Comparison of ENCODE assay signal across 2 cellular contexts in the genomic region with DNA sequence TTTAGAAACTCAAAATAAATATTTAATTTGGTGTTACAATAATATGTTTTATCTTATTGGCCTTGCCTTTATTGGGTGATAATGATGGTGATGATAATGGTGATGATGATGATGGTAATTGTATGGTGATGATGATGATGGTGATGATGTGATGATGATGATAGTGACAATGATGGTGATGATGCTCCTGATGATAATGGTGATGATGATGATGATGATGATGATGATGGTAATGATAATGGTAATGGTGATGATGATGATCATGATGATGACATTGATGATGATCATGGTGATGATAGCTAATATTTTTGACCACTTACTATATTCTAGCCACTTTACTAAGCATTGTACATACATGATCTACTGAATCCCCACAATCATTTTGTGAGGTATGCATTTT.
A peak's percentile ranks its signal among the peaks of the same experiment; 100 is the strongest.
TF ChIP-seq lines count a peak whose summit lies in the region.

No MANE protein-coding gene starts in this region.

TF ChIP-seq in HEK293, 187 proteins besides CTCF, POLR2A, EP300 and RAD21 (continued from another document):
- TF ChIP-seq, protein P1, sequence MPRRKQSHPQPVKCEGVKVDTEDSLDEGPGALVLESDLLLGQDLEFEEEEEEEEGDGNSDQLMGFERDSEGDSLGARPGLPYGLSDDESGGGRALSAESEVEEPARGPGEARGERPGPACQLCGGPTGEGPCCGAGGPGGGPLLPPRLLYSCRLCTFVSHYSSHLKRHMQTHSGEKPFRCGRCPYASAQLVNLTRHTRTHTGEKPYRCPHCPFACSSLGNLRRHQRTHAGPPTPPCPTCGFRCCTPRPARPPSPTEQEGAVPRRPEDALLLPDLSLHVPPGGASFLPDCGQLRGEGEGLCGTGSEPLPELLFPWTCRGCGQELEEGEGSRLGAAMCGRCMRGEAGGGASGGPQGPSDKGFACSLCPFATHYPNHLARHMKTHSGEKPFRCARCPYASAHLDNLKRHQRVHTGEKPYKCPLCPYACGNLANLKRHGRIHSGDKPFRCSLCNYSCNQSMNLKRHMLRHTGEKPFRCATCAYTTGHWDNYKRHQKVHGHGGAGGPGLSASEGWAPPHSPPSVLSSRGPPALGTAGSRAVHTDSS (tag by site-specific recombination; IDR thresholded peaks at IDR 0.05) = peak; percentile 92
- TF ChIP-seq, protein P2, sequence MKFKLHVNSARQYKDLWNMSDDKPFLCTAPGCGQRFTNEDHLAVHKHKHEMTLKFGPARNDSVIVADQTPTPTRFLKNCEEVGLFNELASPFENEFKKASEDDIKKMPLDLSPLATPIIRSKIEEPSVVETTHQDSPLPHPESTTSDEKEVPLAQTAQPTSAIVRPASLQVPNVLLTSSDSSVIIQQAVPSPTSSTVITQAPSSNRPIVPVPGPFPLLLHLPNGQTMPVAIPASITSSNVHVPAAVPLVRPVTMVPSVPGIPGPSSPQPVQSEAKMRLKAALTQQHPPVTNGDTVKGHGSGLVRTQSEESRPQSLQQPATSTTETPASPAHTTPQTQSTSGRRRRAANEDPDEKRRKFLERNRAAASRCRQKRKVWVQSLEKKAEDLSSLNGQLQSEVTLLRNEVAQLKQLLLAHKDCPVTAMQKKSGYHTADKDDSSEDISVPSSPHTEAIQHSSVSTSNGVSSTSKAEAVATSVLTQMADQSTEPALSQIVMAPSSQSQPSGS (tag by site-specific recombination; IDR thresholded peaks at IDR 0.05; ENCODE audit: low read depth) = peak; percentile 51; the same call in 1 of the 2 replicates
- TF ChIP-seq, protein P3, sequence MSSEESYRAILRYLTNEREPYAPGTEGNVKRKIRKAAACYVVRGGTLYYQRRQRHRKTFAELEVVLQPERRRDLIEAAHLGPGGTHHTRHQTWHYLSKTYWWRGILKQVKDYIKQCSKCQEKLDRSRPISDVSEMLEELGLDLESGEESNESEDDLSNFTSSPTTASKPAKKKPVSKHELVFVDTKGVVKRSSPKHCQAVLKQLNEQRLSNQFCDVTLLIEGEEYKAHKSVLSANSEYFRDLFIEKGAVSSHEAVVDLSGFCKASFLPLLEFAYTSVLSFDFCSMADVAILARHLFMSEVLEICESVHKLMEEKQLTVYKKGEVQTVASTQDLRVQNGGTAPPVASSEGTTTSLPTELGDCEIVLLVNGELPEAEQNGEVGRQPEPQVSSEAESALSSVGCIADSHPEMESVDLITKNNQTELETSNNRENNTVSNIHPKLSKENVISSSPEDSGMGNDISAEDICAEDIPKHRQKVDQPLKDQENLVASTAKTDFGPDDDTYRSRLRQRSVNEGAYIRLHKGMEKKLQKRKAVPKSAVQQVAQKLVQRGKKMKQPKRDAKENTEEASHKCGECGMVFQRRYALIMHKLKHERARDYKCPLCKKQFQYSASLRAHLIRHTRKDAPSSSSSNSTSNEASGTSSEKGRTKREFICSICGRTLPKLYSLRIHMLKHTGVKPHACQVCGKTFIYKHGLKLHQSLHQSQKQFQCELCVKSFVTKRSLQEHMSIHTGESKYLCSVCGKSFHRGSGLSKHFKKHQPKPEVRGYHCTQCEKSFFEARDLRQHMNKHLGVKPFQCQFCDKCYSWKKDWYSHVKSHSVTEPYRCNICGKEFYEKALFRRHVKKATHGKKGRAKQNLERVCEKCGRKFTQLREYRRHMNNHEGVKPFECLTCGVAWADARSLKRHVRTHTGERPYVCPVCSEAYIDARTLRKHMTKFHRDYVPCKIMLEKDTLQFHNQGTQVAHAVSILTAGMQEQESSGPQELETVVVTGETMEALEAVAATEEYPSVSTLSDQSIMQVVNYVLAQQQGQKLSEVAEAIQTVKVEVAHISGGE (tag by site-specific recombination; conservative IDR thresholded peaks at IDR 0.05; ENCODE audit: low read depth) = no peak

TF ChIP-seq in K562, 482 proteins besides CTCF, POLR2A, EP300 and RAD21 (continued from another document):
- TF ChIP-seq, protein P4, sequence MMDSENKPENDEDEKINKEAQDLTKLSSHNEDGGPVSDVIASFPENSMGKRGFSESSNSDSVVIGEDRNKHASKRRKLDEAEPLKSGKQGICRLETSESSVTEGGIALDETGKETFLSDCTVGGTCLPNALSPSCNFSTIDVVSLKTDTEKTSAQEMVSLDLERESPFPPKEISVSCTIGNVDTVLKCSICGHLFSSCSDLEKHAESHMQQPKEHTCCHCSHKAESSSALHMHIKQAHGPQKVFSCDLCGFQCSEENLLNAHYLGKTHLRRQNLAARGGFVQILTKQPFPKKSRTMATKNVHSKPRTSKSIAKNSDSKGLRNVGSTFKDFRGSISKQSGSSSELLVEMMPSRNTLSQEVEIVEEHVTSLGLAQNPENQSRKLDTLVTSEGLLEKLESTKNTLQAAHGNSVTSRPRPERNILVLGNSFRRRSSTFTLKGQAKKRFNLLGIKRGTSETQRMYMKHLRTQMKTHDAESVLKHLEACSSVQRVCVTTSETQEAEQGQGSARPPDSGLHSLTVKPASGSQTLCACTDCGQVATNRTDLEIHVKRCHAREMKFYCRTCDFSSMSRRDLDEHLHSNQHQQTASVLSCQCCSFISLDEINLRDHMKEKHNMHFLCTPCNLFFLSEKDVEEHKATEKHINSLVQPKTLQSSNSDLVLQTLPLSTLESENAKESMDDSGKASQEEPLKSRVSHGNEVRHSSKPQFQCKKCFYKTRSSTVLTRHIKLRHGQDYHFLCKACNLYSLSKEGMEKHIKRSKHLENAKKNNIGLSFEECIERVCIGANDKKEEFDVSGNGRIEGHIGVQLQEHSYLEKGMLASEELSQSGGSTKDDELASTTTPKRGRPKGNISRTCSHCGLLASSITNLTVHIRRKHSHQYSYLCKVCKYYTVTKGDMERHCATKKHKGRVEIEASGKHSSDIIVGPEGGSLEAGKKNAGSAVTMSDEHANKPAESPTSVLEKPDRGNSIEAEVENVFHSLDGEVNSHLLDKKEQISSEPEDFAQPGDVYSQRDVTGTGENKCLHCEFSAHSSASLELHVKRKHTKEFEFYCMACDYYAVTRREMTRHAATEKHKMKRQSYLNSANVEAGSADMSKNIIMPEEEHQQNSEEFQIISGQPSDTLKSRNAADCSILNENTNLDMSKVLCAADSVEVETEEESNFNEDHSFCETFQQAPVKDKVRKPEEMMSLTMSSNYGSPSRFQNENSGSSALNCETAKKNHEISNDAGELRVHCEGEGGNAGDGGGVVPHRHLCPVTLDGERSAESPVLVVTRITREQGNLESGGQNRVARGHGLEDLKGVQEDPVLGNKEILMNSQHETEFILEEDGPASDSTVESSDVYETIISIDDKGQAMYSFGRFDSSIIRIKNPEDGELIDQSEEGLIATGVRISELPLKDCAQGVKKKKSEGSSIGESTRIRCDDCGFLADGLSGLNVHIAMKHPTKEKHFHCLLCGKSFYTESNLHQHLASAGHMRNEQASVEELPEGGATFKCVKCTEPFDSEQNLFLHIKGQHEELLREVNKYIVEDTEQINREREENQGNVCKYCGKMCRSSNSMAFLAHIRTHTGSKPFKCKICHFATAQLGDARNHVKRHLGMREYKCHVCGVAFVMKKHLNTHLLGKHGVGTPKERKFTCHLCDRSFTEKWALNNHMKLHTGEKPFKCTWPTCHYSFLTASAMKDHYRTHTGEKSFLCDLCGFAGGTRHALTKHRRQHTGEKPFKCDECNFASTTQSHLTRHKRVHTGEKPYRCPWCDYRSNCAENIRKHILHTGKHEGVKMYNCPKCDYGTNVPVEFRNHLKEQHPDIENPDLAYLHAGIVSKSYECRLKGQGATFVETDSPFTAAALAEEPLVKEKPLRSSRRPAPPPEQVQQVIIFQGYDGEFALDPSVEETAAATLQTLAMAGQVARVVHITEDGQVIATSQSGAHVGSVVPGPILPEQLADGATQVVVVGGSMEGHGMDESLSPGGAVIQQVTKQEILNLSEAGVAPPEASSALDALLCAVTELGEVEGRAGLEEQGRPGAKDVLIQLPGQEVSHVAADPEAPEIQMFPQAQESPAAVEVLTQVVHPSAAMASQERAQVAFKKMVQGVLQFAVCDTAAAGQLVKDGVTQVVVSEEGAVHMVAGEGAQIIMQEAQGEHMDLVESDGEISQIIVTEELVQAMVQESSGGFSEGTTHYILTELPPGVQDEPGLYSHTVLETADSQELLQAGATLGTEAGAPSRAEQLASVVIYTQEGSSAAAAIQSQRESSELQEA (IDR thresholded peaks at IDR 0.05; ENCODE audit: low read depth) = no peak
TF ChIP-seq in K562: peak in this region for 1.
